In the genomic region with DNA sequence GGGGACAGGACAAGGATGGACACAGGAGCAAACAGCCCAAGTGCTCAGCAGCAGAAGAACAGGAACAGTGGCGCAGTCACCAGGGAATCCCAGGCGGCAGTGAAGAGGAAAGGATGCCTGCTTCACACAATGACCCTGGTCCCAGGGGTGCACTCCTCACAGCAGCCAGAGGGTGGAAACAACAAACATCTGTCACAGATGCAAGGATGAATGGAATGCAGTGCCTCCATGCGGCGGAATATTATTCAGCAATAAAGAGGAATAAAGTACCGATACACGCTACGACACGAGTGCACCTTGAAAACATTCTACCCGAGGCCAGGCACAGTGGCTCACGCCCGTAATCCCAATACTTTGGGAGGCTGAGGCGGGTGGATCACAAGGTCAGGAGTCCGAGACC, we compare ENCODE assay signal across 13 cellular contexts. TPM values are rescaled to one million over a fixed set of nuclear protein-coding genes. Genes with fewer than 3 reads are reported as not detected.
DNase-seq lines count a peak whose midpoint lies in the region; ATAC-seq and TF ChIP-seq lines count a peak whose summit lies in the region.
"Had no signal": no experiment of that assay in that cellular context is flagged by ENCODE, and none has a peak within 500 bp of the region (broad histone marks: within the 10 kb centered on the region; RNA-seq: fewer than 3 reads in every experiment).

No MANE protein-coding gene starts in this region.

- H3K4me2 ChIP-seq in MM.1S (ENCODE audit: low read depth, low read length) = peak overlapping the region; percentile 25; the same call in 1 of the 2 replicates

- H3K4me3 ChIP-seq in MM.1S (ENCODE audit: low read length) = no peak overlapping the region
- no peak overlapping the region for H3K4me3 ChIP-seq in cardiac fibroblast (replicated peaks in 1 of 2; ENCODE audit: low read depth in 2 of 2, low read length in 2 of 2)
- no peak overlapping the region for H3K4me3 ChIP-seq in right atrium auricular region
- H3K4me3 ChIP-seq in stomach smooth muscle (ENCODE audit: low read length in 2 of 2) = peak overlapping the region in 1 of 2 donors; percentile 8
- H3K4me3 ChIP-seq in BE2C (ENCODE audit: low read depth, low read length) = no peak overlapping the region

- no peak for TF ChIP-seq CTCF in MM.1S (IDR thresholded peaks at IDR 0.05; ENCODE audit: low read length)
- TF ChIP-seq CTCF in cardiac fibroblast (IDR thresholded peaks at IDR 0.05; ENCODE audit: low read depth, low read length) = peak; percentile 52
- peak in 1 of 2 donors; percentile 45 for TF ChIP-seq CTCF in right atrium auricular region (IDR thresholded peaks at IDR 0.05)
- TF ChIP-seq CTCF in BE2C (IDR thresholded peaks at IDR 0.05; ENCODE audit: low read depth, low read length) = no peak; the same call in 1 of the 2 replicates

- peak overlapping the region; percentile 13; the same call in 1 of the 2 replicates for H3K27ac ChIP-seq in MM.1S (ENCODE audit: low read length)
- peak overlapping the region; percentile 56 to 65 for H3K27ac ChIP-seq in right atrium auricular region
- H3K27ac ChIP-seq in stomach smooth muscle (ENCODE audit: low read length) = peak overlapping the region; percentile 31

- no peak overlapping the region for H2AFZ ChIP-seq in MM.1S (ENCODE audit: low read length)

- H3K9ac ChIP-seq in MM.1S (ENCODE audit: low read length) (no peak overlapping the region), stomach smooth muscle (ENCODE audit: low read length in 2 of 2) (no peak overlapping the region)

- H3F3A ChIP-seq in MM.1S (ENCODE audit: insufficient read depth, low read length) = peaks cover 47% of the 10 kb centered on the region

- peaks cover 97% of the 10 kb centered on the region for H3K79me2 ChIP-seq in MM.1S (ENCODE audit: low read length)

- H3K9me3 ChIP-seq in MM.1S (replicated peaks; ENCODE audit: insufficient read depth, low read length) = no peaks in the 10 kb centered on the region
- no peaks in the 10 kb centered on the region for H3K9me3 ChIP-seq in right atrium auricular region
- H3K9me3 ChIP-seq in stomach smooth muscle (ENCODE audit: control insufficient read depth in 2 of 2, low read length in 2 of 2) = no peaks in the 10 kb centered on the region
- no peaks in the 10 kb centered on the region for H3K9me3 ChIP-seq in BE2C

- H4K20me1 ChIP-seq in MM.1S (ENCODE audit: insufficient read depth, low read length) = peaks cover 55% of the 10 kb centered on the region

- ATAC-seq in HG03196 (IDR thresholded peaks at IDR 0.05; ENCODE audit: unreplicated experiment) = no peak
- ATAC-seq: natural killer cell had no signal

- no peaks in the 10 kb centered on the region for H3K9me2 ChIP-seq in MM.1S (replicated peaks; ENCODE audit: insufficient read depth, low read length)

- peaks cover 33% of the 10 kb centered on the region for H3K36me3 ChIP-seq in MM.1S (replicated peaks; ENCODE audit: insufficient read depth, low read length)
- H3K36me3 ChIP-seq in right atrium auricular region = peaks cover 43% of the 10 kb centered on the region
- peaks cover 26 to 43% of the 10 kb centered on the region in 2 donors for H3K36me3 ChIP-seq in stomach smooth muscle (ENCODE audit: control insufficient read depth in 2 of 2, insufficient read depth in 2 of 2, low read length in 2 of 2)
- H3K36me3 ChIP-seq in BE2C = peaks cover 80% of the 10 kb centered on the region

- no peak for DNase-seq in MM.1S
- peak; percentile 31 to 80 for DNase-seq in cardiac fibroblast (ENCODE audit: low read depth in 2 of 2)
- no peak for DNase-seq in right atrium auricular region (ENCODE audit: low spot score)
- no peak for DNase-seq in ureter (ENCODE audit: low spot score)
- no peak for DNase-seq in COLO829 (ENCODE audit: low spot score)
- no peak for DNase-seq in BE2C
- DNase-seq: activated T-cell treated with anti-CD3 and anti-CD28 coated beads, Interleukin-2, amount 50 U/mL, for 1 hour; COR-L47; H7; natural killer cell; NCI-H82 had no signal

- H3K27me3 ChIP-seq in MM.1S (replicated peaks; ENCODE audit: insufficient read depth, low read length) (no peaks in the 10 kb centered on the region), right atrium auricular region (no peaks in the 10 kb centered on the region), stomach smooth muscle (ENCODE audit: control insufficient read depth in 1 of 2, insufficient read depth in 2 of 2, low read length in 2 of 2) (no peaks in the 10 kb centered on the region), BE2C (no peaks in the 10 kb centered on the region)

- peaks cover 50% of the 10 kb centered on the region for H3K4me1 ChIP-seq in MM.1S (ENCODE audit: low read length)
- peaks cover 0 to 72% of the 10 kb centered on the region in 2 donors for H3K4me1 ChIP-seq in right atrium auricular region
- H3K4me1 ChIP-seq in stomach smooth muscle (ENCODE audit: control insufficient read depth, insufficient read depth, low read length) = peaks cover 43% of the 10 kb centered on the region
- peaks cover 4% of the 10 kb centered on the region for H3K4me1 ChIP-seq in BE2C

RNA-seq across cellular contexts. Expression of a gene that starts 12.7 kb away (rescaled TPM):
- total RNA-seq in right atrium auricular region = 10 to 100 TPM; 41.8 to 78.8 TPM
- total RNA-seq in ureter = 173 TPM
- 460 TPM for polyA plus RNA-seq in BE2C (2012; ENCODE audit: insufficient read depth, insufficient read length, low read depth)

RNA-seq across cellular contexts. Expression of a gene that starts 31.7 kb away (rescaled TPM):
- 10 to 100 TPM; 51.2 to 76.1 TPM for total RNA-seq in right atrium auricular region
- total RNA-seq in ureter = 77.7 TPM
- polyA plus RNA-seq in BE2C (2012; ENCODE audit: insufficient read depth, insufficient read length, low read depth) = 51.4 TPM

Comparison
In these comparisons a context has a peak if more than half of its experiments do, and no peak if none do; other contexts are left out.
1. DNase-seq: peak in cardiac fibroblast (2 of 2); none in MM.1S (single experiment), right atrium auricular region (single experiment), ureter (single experiment), COLO829 (single experiment) and BE2C (single experiment).
2. Peak in every context shown above with its lines, with median percentiles within 50 percentile points of each other: H3K27ac ChIP-seq.